ENCODE assay signal across 17 cellular contexts in the genomic region with DNA sequence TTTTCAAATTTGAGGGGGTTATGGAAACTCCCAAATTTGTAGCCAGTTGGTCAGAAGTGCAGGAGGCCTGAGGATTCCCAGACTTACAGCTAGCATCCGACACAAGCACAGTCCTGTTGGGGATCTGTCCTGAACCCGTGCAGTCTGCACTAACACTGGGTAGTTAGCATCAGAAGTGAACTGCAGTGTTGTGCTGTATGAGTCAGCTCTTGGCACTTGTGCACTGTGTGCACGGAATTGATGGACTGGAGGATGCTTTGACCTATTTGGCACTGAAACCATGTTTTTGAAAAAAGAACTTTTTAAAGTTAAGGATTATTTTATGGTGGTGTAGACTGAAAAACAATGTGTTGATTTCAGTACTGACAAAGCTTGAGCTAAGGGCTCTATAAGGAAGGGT.
A peak's percentile ranks its signal among the peaks of the same experiment; 100 is the strongest.
DNase-seq lines count a peak whose midpoint lies in the region; ATAC-seq and TF ChIP-seq lines count a peak whose summit lies in the region.
"Had no signal": no experiment of that assay in that cellular context is flagged by ENCODE, and none has a peak within 500 bp of the region (broad histone marks: within the 10 kb centered on the region; RNA-seq: fewer than 3 reads in every experiment).

No MANE protein-coding gene starts in this region.

- H3K4me3 ChIP-seq in astrocyte of the cerebellum (ENCODE audit: low read depth, low read length) (no peak overlapping the region), GM23338 (no peak overlapping the region)
- H3K4me3 ChIP-seq: coronary artery had no signal

- H3K9me3 Mint-ChIP-seq in GM23338: no peaks in the 10 kb centered on the region
- no peaks in the 10 kb centered on the region for H3K9me3 Mint-ChIP-seq in activated T-cell treated with anti-CD3 and anti-CD28 coated beads, Interleukin-2, amount 50 U/mL, for 72 hours
- H3K9me3 Mint-ChIP-seq: activated B cell treated with CpG ODN at 0.5 μM for 24 hours; activated T-helper 17 cell treated with anti-CD3 and anti-CD28 coated beads, Interleukin-2, amount 50 U/mL, for 72 hours had no signal

- in situ Hi-C loops in astrocyte of the cerebellum (cut with HindIII; ENCODE audit: low sequenced_read_pairs): no loop called here

- H4K20me1 ChIP-seq in GM23338 (replicated peaks; ENCODE audit: insufficient read depth): no peaks in the 10 kb centered on the region

- intact Hi-C loops in posterior vena cava (cut with DNase I): no loop called here

- H3K79me2 ChIP-seq in GM23338 (replicated peaks; ENCODE audit: insufficient read depth): no peaks in the 10 kb centered on the region

- no peaks in the 10 kb centered on the region for H3K27me3 Mint-ChIP-seq in GM23338 (ENCODE audit: insufficient read depth, low read depth, poor library complexity)
- H3K27me3 Mint-ChIP-seq in activated T-cell treated with anti-CD3 and anti-CD28 coated beads, Interleukin-2, amount 50 U/mL, for 72 hours (ENCODE audit: low read depth): peaks cover 8% of the 10 kb centered on the region

- no peaks in the 10 kb centered on the region for H3F3A ChIP-seq in GM23338 (replicated peaks; ENCODE audit: low read depth)

- H3K9me2 ChIP-seq in GM23338 (ENCODE audit: insufficient read depth): no peaks in the 10 kb centered on the region

- no peak overlapping the region for H3K27ac Mint-ChIP-seq in GM23338
- no peak overlapping the region for H3K27ac Mint-ChIP-seq in activated T-cell treated with anti-CD3 and anti-CD28 coated beads, Interleukin-2, amount 50 U/mL, for 72 hours
- H3K27ac Mint-ChIP-seq: activated B cell treated with CpG ODN at 0.5 μM for 24 hours; activated T-helper 17 cell treated with anti-CD3 and anti-CD28 coated beads, Interleukin-2, amount 50 U/mL, for 72 hours had no signal

- no peak overlapping the region for H3K27ac ChIP-seq in foreskin keratinocyte
- no peak overlapping the region for H3K27ac ChIP-seq in GM23338 (ENCODE audit: low read depth)
- H3K27ac ChIP-seq: HL-60 had no signal

- H2AFZ ChIP-seq in GM23338: no peak overlapping the region

- peaks cover 25% of the 10 kb centered on the region for H3K27me3 ChIP-seq in foreskin keratinocyte
- H3K27me3 ChIP-seq in GM23338 (ENCODE audit: insufficient read depth): no peaks in the 10 kb centered on the region

- H3K4me2 ChIP-seq in GM23338: no peak overlapping the region

- H3K4me3 Mint-ChIP-seq in GM23338: no peak overlapping the region
- no peak overlapping the region for H3K4me3 Mint-ChIP-seq in activated T-cell treated with anti-CD3 and anti-CD28 coated beads, Interleukin-2, amount 50 U/mL, for 72 hours
- H3K4me3 Mint-ChIP-seq: activated B cell treated with CpG ODN at 0.5 μM for 24 hours; activated T-helper 17 cell treated with anti-CD3 and anti-CD28 coated beads, Interleukin-2, amount 50 U/mL, for 72 hours had no signal

- peak; percentile 35 for DNase-seq in Daoy (ENCODE audit: low read depth)
- DNase-seq in astrocyte of the cerebellum (ENCODE audit: low read depth): peak; percentile 42
- DNase-seq in foreskin keratinocyte: peak; percentile 12 to 22
- peak; percentile 78 for DNase-seq in posterior vena cava (ENCODE audit: low spot score)
- DNase-seq in stimulated activated CD4-positive, alpha-beta T cell treated with anti-CD3 and anti-CD28 coated beads, Interleukin-15, amount 100 ng/mL, for 24 hours: no peak
- no peak for DNase-seq in GM23338 (ENCODE audit: low spot score)
- no peak for DNase-seq in activated T-cell treated with anti-CD3 and anti-CD28 coated beads, Interleukin-2, amount 50 U/mL, for 72 hours
- DNase-seq in DMS153 (lab: John Stamatoyannopoulos, UW): no peak
- DNase-seq: activated B cell treated with CpG ODN at 0.5 μM for 24 hours, AML-193, DND-41, mesendoderm, MV-4-11, NCI-H524 had no signal

- ATAC-seq in foreskin keratinocyte (peak; percentile 60), GM23338 (no peak)
- no peak for ATAC-seq in activated T-cell treated with anti-CD3 and anti-CD28 coated beads, Interleukin-2, amount 50 U/mL, for 72 hours (replicated peaks in 1 of 2)
- ATAC-seq: activated T-helper 17 cell treated with anti-CD3 and anti-CD28 coated beads, Interleukin-2, amount 50 U/mL, for 72 hours had no signal

- no peaks in the 10 kb centered on the region for H3K36me3 Mint-ChIP-seq in GM23338 (ENCODE audit: low read depth)
- H3K36me3 Mint-ChIP-seq in activated T-cell treated with anti-CD3 and anti-CD28 coated beads, Interleukin-2, amount 50 U/mL, for 72 hours (ENCODE audit: insufficient read depth in 2 of 2): no peaks in the 10 kb centered on the region

- no peaks in the 10 kb centered on the region for H3K36me3 ChIP-seq in GM23338 (ENCODE audit: insufficient read depth)

- H3K4me1 Mint-ChIP-seq in GM23338: peaks cover under 1% of the 10 kb centered on the region; the same call in 2 of the 3 replicates
- H3K4me1 Mint-ChIP-seq in activated T-cell treated with anti-CD3 and anti-CD28 coated beads, Interleukin-2, amount 50 U/mL, for 72 hours (ENCODE audit: low read depth): no peaks in the 10 kb centered on the region
- H3K4me1 Mint-ChIP-seq: activated B cell treated with CpG ODN at 0.5 μM for 24 hours; activated T-helper 17 cell treated with anti-CD3 and anti-CD28 coated beads, Interleukin-2, amount 50 U/mL, for 72 hours had no signal

- no peaks in the 10 kb centered on the region for H3K4me1 ChIP-seq in foreskin keratinocyte
- H3K4me1 ChIP-seq in GM23338 (ENCODE audit: insufficient read depth): no peaks in the 10 kb centered on the region

- TF ChIP-seq CTCF in astrocyte of the cerebellum (IDR thresholded peaks at IDR 0.05; ENCODE audit: low read depth, low read length, missing control alignments) (no peak), foreskin keratinocyte (conservative IDR thresholded peaks at IDR 0.05) (no peak), GM23338 (conservative IDR thresholded peaks at IDR 0.05; ENCODE audit: low read depth in 2 of 2) (no peak)

TF ChIP-seq in GM23338, 12 proteins besides CTCF, POLR2A, EP300 and RAD21:
- TF ChIP-seq STAT1 (IDR thresholded peaks at IDR 0.05; ENCODE audit: unreplicated experiment): no peak
- TF ChIP-seq, protein P1, sequence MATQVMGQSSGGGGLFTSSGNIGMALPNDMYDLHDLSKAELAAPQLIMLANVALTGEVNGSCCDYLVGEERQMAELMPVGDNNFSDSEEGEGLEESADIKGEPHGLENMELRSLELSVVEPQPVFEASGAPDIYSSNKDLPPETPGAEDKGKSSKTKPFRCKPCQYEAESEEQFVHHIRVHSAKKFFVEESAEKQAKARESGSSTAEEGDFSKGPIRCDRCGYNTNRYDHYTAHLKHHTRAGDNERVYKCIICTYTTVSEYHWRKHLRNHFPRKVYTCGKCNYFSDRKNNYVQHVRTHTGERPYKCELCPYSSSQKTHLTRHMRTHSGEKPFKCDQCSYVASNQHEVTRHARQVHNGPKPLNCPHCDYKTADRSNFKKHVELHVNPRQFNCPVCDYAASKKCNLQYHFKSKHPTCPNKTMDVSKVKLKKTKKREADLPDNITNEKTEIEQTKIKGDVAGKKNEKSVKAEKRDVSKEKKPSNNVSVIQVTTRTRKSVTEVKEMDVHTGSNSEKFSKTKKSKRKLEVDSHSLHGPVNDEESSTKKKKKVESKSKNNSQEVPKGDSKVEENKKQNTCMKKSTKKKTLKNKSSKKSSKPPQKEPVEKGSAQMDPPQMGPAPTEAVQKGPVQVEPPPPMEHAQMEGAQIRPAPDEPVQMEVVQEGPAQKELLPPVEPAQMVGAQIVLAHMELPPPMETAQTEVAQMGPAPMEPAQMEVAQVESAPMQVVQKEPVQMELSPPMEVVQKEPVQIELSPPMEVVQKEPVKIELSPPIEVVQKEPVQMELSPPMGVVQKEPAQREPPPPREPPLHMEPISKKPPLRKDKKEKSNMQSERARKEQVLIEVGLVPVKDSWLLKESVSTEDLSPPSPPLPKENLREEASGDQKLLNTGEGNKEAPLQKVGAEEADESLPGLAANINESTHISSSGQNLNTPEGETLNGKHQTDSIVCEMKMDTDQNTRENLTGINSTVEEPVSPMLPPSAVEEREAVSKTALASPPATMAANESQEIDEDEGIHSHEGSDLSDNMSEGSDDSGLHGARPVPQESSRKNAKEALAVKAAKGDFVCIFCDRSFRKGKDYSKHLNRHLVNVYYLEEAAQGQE (IDR thresholded peaks at IDR 0.05; ENCODE audit: unreplicated experiment): no peak
- TF ChIP-seq ZNF331 (CRISPR knock-in tag; IDR thresholded peaks at IDR 0.05; ENCODE audit: low read depth): no peak
- no peak for TF ChIP-seq EZH2phosphoT487 (IDR thresholded peaks at IDR 0.05; ENCODE audit: unreplicated experiment)
- TF ChIP-seq, protein P2, sequence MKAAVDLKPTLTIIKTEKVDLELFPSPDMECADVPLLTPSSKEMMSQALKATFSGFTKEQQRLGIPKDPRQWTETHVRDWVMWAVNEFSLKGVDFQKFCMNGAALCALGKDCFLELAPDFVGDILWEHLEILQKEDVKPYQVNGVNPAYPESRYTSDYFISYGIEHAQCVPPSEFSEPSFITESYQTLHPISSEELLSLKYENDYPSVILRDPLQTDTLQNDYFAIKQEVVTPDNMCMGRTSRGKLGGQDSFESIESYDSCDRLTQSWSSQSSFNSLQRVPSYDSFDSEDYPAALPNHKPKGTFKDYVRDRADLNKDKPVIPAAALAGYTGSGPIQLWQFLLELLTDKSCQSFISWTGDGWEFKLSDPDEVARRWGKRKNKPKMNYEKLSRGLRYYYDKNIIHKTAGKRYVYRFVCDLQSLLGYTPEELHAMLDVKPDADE (IDR thresholded peaks at IDR 0.05): no peak
- no peak for TF ChIP-seq EZH2 (IDR thresholded peaks at IDR 0.05; ENCODE audit: low read depth, unreplicated experiment)
- no peak for TF ChIP-seq CREB1 (CRISPR knock-in tag; IDR thresholded peaks at IDR 0.05; ENCODE audit: low read depth)
- TF ChIP-seq ZNF114 (CRISPR knock-in tag; IDR thresholded peaks at IDR 0.05): no peak

Comparison
In these comparisons a context has a peak if more than half of its experiments do, and no peak if none do; other contexts are left out.
1. DNase-seq: peak in Daoy (single experiment), astrocyte of the cerebellum (single experiment), foreskin keratinocyte (2 of 2) and posterior vena cava (single experiment); none in stimulated activated CD4-positive, alpha-beta T cell treated with anti-CD3 and anti-CD28 coated beads, Interleukin-15, amount 100 ng/mL, for 24 hours (single experiment), GM23338 (single experiment), activated T-cell treated with anti-CD3 and anti-CD28 coated beads, Interleukin-2, amount 50 U/mL, for 72 hours (0 of 2) and DMS153 (single experiment).